Comparison of ENCODE assay signal across 2 cellular contexts in genomic region chr3:59016930-59017616, GRCh38.
TF ChIP-seq lines count a peak whose summit lies in the region.

No MANE protein-coding gene starts in this region.

TF ChIP-seq in liver, 16 proteins besides CTCF, POLR2A, EP300 and RAD21:
- TF ChIP-seq EGR1 (IDR thresholded peaks at IDR 0.05; ENCODE audit: low read depth in 2 of 2), result no peak
- peak; percentile 72 to 79 for TF ChIP-seq HNF4A (conservative IDR thresholded peaks at IDR 0.05)
- TF ChIP-seq MAX (IDR thresholded peaks at IDR 0.05), result peak; percentile 14
- no peak for TF ChIP-seq FOXA2 (IDR thresholded peaks at IDR 0.05)
- peak; percentile 18 for TF ChIP-seq ATF3 (IDR thresholded peaks at IDR 0.05)
- TF ChIP-seq FOXA1 (IDR thresholded peaks at IDR 0.05), result no peak
- peak; percentile 71 for TF ChIP-seq ZBTB33 (IDR thresholded peaks at IDR 0.05)
- peak; percentile 75 for TF ChIP-seq NR2F2 (IDR thresholded peaks at IDR 0.05)
- TF ChIP-seq JUND (IDR thresholded peaks at IDR 0.05), result peak in 1 of 2 donors; percentile 71
- TF ChIP-seq HNF4G (IDR thresholded peaks at IDR 0.05), result no peak
- TF ChIP-seq TAF1 (conservative IDR thresholded peaks at IDR 0.05), result no peak
- peak; percentile 84 to 86 for TF ChIP-seq RXRA (IDR thresholded peaks at IDR 0.05)
- peak; percentile 95 for TF ChIP-seq SP1 (IDR thresholded peaks at IDR 0.05)
- TF ChIP-seq GABPA (IDR thresholded peaks at IDR 0.05 in 1 of 2, conservative IDR thresholded peaks at IDR 0.05 in 1 of 2), result no peak
- TF ChIP-seq REST (IDR thresholded peaks at IDR 0.05), result peak; percentile 58
- TF ChIP-seq YY1 (IDR thresholded peaks at IDR 0.05), result peak; percentile 77

TF ChIP-seq in HepG2, 621 proteins besides CTCF, POLR2A, EP300 and RAD21:
- no peak for TF ChIP-seq FOSL1 (CRISPR knock-in tag; IDR thresholded peaks at IDR 0.05; ENCODE audit: borderline replicate concordance)
- no peak for TF ChIP-seq ZNF143 (CRISPR knock-in tag; IDR thresholded peaks at IDR 0.05)
- no peak for TF ChIP-seq EED (CRISPR knock-in tag; IDR thresholded peaks at IDR 0.05)
- TF ChIP-seq ZBED4 (CRISPR knock-in tag; IDR thresholded peaks at IDR 0.05; ENCODE audit: borderline replicate concordance), result no peak
- no peak for TF ChIP-seq ZNF451 (CRISPR knock-in tag; IDR thresholded peaks at IDR 0.05)
- TF ChIP-seq SOX13 (IDR thresholded peaks at IDR 0.05), result no peak
- TF ChIP-seq SOX13 (CRISPR knock-in tag; conservative IDR thresholded peaks at IDR 0.05 in 1 of 2, IDR thresholded peaks at IDR 0.05 in 1 of 2), result no peak
- no peak for TF ChIP-seq FOXP1 (IDR thresholded peaks at IDR 0.05)
- TF ChIP-seq FOXP1 (CRISPR knock-in tag; IDR thresholded peaks at IDR 0.05), result no peak
- TF ChIP-seq DPF2 (CRISPR knock-in tag; IDR thresholded peaks at IDR 0.05; ENCODE audit: borderline replicate concordance, low read depth), result no peak
